8 cellular contexts compared by ENCODE assay signal in genomic region chr1:166839600-166840308, GRCh38. TPM values are rescaled to one million over a fixed set of nuclear protein-coding genes. Genes with fewer than 3 reads are reported as not detected.
DNase-seq lines count a peak whose midpoint lies in the region; ATAC-seq and TF ChIP-seq lines count a peak whose summit lies in the region.

No MANE protein-coding gene starts in this region.

- intact Hi-C loops in left colon (cut with DNase I, micrococcal nuclease): no loop called here

- ATAC-seq in HG02571 (IDR thresholded peaks at IDR 0.05; ENCODE audit: unreplicated experiment) (peak; percentile 30), WTC11 (peak; percentile 52), left colon (peak; percentile 54)

- H3K4me3 Mint-ChIP-seq in WTC11: peak overlapping the region; percentile 82

- DNase-seq in NCI-H1417 (lab: John Stamatoyannopoulos, UW) (peak; percentile 81 to 88 (median 83)), NCI-H1417 treated with DMSO at 0.1 percent for 48 hours (lab: John Stamatoyannopoulos, UW) (no peak), NCI-H1092 (lab: John Stamatoyannopoulos, UW) (peak; percentile 23), WTC11 (ENCODE audit: low spot score) (peak; percentile 65), left colon (peak; percentile 54 to 81)
- DNase-seq in central memory CD4-positive, alpha-beta T cell: peak; percentile 47
- DNase-seq in stimulated activated CD4-positive, alpha-beta T cell treated with anti-CD3 and anti-CD28 coated beads, Interleukin-1b, Interleukin-23, amount 100 ng/mL, for 48 hours: peak; percentile 53

- CTCF ChIA-PET in WTC11 (lab: Charles Lee): interaction anchor here (0.5 to 2.7 kb wide), 7 partner anchors 16 to 915 kb away, joined by 3 to 7 read pairs (median 3); no protein-coding TSS in a partner anchor

- no peak for TF ChIP-seq CTCF in WTC11 (IDR thresholded peaks at IDR 0.05)

- no peaks in the 10 kb centered on the region for H3K9me3 Mint-ChIP-seq in WTC11

- peaks cover 23% of the 10 kb centered on the region for H3K4me1 Mint-ChIP-seq in WTC11

- H3K27me3 Mint-ChIP-seq in WTC11 (ENCODE audit: low read depth): peaks cover 3% of the 10 kb centered on the region

- peaks cover 43% of the 10 kb centered on the region for H3K36me3 Mint-ChIP-seq in WTC11

- H3K27ac Mint-ChIP-seq in WTC11: peak overlapping the region; percentile 71

- POLR2A ChIA-PET in WTC11 (lab: Charles Lee): interaction anchor here (1.0 to 1.9 kb wide), 2 partner anchors 36 to 1142 kb away, joined by 4 to 11 read pairs; partner anchors contain the start of genes ALDH9A1 and TADA1

TF ChIP-seq in WTC11, 78 proteins besides CTCF, POLR2A, EP300 and RAD21 (continues in another document):
- TF ChIP-seq ETV6 (CRISPR knock-in tag; IDR thresholded peaks at IDR 0.05) (no peak), PREB (CRISPR knock-in tag; IDR thresholded peaks at IDR 0.05; ENCODE audit: borderline replicate concordance) (no peak), ZNF512 (CRISPR knock-in tag; IDR thresholded peaks at IDR 0.05; ENCODE audit: borderline replicate concordance) (no peak), ZNF416 (CRISPR knock-in tag; IDR thresholded peaks at IDR 0.05) (no peak), GRHL2 (CRISPR knock-in tag; IDR thresholded peaks at IDR 0.05; ENCODE audit: insufficient replicate concordance, severe bottlenecking) (no peak), ZNF138 (CRISPR knock-in tag; conservative IDR thresholded peaks at IDR 0.05) (no peak), TCF7 (CRISPR knock-in tag; IDR thresholded peaks at IDR 0.05; ENCODE audit: low read depth) (no peak)
- TF ChIP-seq, protein P1, sequence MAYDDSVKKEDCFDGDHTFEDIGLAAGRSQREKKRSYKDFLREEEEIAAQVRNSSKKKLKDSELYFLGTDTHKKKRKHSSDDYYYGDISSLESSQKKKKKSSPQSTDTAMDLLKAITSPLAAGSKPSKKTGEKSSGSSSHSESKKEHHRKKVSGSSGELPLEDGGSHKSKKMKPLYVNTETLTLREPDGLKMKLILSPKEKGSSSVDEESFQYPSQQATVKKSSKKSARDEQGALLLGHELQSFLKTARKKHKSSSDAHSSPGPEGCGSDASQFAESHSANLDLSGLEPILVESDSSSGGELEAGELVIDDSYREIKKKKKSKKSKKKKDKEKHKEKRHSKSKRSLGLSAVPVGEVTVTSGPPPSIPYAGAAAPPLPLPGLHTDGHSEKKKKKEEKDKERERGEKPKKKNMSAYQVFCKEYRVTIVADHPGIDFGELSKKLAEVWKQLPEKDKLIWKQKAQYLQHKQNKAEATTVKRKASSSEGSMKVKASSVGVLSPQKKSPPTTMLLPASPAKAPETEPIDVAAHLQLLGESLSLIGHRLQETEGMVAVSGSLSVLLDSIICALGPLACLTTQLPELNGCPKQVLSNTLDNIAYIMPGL (CRISPR knock-in tag; IDR thresholded peaks at IDR 0.05): 0 out of 2 replicates have a peak, but pooled peaks have one; percentile 64
- TF ChIP-seq, protein P2, sequence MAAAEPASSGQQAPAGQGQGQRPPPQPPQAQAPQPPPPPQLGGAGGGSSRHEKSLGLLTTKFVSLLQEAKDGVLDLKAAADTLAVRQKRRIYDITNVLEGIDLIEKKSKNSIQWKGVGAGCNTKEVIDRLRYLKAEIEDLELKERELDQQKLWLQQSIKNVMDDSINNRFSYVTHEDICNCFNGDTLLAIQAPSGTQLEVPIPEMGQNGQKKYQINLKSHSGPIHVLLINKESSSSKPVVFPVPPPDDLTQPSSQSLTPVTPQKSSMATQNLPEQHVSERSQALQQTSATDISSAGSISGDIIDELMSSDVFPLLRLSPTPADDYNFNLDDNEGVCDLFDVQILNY (CRISPR knock-in tag; IDR thresholded peaks at IDR 0.05): 0 out of 2 replicates have a peak, but pooled peaks have one; percentile 9
- TF ChIP-seq, protein P3, sequence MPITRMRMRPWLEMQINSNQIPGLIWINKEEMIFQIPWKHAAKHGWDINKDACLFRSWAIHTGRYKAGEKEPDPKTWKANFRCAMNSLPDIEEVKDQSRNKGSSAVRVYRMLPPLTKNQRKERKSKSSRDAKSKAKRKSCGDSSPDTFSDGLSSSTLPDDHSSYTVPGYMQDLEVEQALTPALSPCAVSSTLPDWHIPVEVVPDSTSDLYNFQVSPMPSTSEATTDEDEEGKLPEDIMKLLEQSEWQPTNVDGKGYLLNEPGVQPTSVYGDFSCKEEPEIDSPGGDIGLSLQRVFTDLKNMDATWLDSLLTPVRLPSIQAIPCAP (CRISPR knock-in tag; IDR thresholded peaks at IDR 0.05): no peak
- TF ChIP-seq, protein P4, sequence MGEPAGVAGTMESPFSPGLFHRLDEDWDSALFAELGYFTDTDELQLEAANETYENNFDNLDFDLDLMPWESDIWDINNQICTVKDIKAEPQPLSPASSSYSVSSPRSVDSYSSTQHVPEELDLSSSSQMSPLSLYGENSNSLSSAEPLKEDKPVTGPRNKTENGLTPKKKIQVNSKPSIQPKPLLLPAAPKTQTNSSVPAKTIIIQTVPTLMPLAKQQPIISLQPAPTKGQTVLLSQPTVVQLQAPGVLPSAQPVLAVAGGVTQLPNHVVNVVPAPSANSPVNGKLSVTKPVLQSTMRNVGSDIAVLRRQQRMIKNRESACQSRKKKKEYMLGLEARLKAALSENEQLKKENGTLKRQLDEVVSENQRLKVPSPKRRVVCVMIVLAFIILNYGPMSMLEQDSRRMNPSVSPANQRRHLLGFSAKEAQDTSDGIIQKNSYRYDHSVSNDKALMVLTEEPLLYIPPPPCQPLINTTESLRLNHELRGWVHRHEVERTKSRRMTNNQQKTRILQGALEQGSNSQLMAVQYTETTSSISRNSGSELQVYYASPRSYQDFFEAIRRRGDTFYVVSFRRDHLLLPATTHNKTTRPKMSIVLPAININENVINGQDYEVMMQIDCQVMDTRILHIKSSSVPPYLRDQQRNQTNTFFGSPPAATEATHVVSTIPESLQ (CRISPR knock-in tag; IDR thresholded peaks at IDR 0.05): no peak
- TF ChIP-seq, protein P5, sequence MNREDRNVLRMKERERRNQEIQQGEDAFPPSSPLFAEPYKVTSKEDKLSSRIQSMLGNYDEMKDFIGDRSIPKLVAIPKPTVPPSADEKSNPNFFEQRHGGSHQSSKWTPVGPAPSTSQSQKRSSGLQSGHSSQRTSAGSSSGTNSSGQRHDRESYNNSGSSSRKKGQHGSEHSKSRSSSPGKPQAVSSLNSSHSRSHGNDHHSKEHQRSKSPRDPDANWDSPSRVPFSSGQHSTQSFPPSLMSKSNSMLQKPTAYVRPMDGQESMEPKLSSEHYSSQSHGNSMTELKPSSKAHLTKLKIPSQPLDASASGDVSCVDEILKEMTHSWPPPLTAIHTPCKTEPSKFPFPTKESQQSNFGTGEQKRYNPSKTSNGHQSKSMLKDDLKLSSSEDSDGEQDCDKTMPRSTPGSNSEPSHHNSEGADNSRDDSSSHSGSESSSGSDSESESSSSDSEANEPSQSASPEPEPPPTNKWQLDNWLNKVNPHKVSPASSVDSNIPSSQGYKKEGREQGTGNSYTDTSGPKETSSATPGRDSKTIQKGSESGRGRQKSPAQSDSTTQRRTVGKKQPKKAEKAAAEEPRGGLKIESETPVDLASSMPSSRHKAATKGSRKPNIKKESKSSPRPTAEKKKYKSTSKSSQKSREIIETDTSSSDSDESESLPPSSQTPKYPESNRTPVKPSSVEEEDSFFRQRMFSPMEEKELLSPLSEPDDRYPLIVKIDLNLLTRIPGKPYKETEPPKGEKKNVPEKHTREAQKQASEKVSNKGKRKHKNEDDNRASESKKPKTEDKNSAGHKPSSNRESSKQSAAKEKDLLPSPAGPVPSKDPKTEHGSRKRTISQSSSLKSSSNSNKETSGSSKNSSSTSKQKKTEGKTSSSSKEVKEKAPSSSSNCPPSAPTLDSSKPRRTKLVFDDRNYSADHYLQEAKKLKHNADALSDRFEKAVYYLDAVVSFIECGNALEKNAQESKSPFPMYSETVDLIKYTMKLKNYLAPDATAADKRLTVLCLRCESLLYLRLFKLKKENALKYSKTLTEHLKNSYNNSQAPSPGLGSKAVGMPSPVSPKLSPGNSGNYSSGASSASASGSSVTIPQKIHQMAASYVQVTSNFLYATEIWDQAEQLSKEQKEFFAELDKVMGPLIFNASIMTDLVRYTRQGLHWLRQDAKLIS (CRISPR knock-in tag; IDR thresholded peaks at IDR 0.05; ENCODE audit: borderline replicate concordance): no peak

RNA-seq across cellular contexts. Expression of gene POGK, which starts 0.5 kb away (rescaled TPM):
- total RNA-seq in WTC11 (2021) (33.1 to 36.7 TPM (median 36.1 TPM) in 3 replicates), left colon (10 to 100 TPM; 27.5 to 30.3 TPM)

RNA-seq across cellular contexts. Expression of gene TADA1, which starts 36.3 kb away (rescaled TPM):
- total RNA-seq in WTC11 (2021): 16.6 to 18.8 TPM (median 17.5 TPM) in 3 replicates
- 10 to 100 TPM in 1 of 2 donors, 1 to 10 TPM in 1; 9.5 to 11.6 TPM for total RNA-seq in left colon
